Comparison of ENCODE assay signal across 8 cellular contexts in the genomic region with DNA sequence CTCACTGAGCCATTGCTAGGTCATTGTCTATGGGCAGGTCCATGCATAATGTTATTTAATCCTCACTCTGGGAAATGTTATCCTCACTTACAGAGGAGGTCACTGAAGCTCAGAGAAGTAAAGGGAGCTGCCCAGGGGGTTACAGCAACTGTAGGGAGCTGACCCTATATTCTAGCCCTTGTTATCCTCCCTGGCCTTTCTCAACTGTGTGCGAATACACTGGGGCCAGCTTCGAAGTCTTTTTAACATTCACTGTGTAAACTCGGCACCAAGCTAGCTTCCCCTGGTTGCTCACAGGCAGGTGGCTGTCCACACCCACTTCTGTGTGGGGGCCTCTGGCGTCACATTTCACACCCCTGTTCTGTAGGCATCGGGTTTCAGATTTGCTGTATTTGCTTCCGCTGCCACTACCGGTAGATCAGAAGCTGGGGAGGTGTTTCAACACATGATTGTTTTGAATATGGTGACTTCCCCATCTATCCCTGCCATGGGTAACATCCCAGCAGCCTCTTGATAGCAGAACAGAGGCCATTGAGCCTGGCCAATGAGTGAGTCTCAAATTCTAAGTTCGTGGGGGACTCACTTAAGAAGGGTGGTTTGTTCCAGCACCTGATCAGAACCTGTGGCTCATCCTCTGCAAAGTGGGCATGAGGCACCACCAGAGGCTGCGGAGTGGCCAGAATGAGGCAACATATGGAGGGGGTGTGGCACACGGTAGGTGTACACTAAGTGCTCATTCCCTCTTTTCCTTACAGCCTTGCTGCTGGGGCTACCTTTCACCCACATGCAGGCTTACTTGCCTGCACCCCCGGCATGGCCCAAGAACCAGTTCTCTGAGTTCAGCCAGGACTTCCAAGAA.
A peak's percentile ranks its signal among the peaks of the same experiment; 100 is the strongest.
DNase-seq lines count a peak whose midpoint lies in the region; ATAC-seq and TF ChIP-seq lines count a peak whose summit lies in the region.

No MANE protein-coding gene starts in this region.

- H3K27me3 Mint-ChIP-seq in activated naive CD4-positive, alpha-beta T cell treated with anti-CD3 and anti-CD28 coated beads, Interleukin-2, amount 50 U/mL, for 24 hours, result no peaks in the 10 kb centered on the region
- H3K27me3 Mint-ChIP-seq in natural killer cell (ENCODE audit: low read depth in 2 of 2) (no peaks in the 10 kb centered on the region), endothelial cell (ENCODE audit: unreplicated experiment) (peaks cover 11% of the 10 kb centered on the region)

- H3K36me3 Mint-ChIP-seq in activated naive CD4-positive, alpha-beta T cell treated with anti-CD3 and anti-CD28 coated beads, Interleukin-2, amount 50 U/mL, for 24 hours, result no peaks in the 10 kb centered on the region
- H3K36me3 Mint-ChIP-seq in natural killer cell (no peaks in the 10 kb centered on the region), endothelial cell (ENCODE audit: low read depth, unreplicated experiment) (peaks cover 8% of the 10 kb centered on the region)

- DNase-seq in NCI-H82 (lab: John Stamatoyannopoulos, UW) (peak; percentile 45), NCI-H82 treated with DMSO at 0.1 percent for 48 hours (lab: John Stamatoyannopoulos, UW; ENCODE audit: unreplicated experiment) (no peak), SIG-M5 treated with dmso at 0.1 percent for 504 hours (lab: John Stamatoyannopoulos, UW; ENCODE audit: unreplicated experiment) (peak; percentile 94), natural killer cell (peak; percentile 81), ureter (ENCODE audit: low spot score) (peak; percentile 66), endothelial cell (ENCODE audit: low spot score) (no peak)

- H3K9me3 Mint-ChIP-seq in activated naive CD4-positive, alpha-beta T cell treated with anti-CD3 and anti-CD28 coated beads, Interleukin-2, amount 50 U/mL, for 24 hours, result no peaks in the 10 kb centered on the region
- H3K9me3 Mint-ChIP-seq in natural killer cell, result peaks cover 0 to 2% of the 10 kb centered on the region in 2 donors
- H3K9me3 Mint-ChIP-seq in endothelial cell (ENCODE audit: unreplicated experiment), result no peaks in the 10 kb centered on the region

- peak overlapping the region; percentile 97 for H3K27ac Mint-ChIP-seq in activated naive CD4-positive, alpha-beta T cell treated with anti-CD3 and anti-CD28 coated beads, Interleukin-2, amount 50 U/mL, for 24 hours
- H3K27ac Mint-ChIP-seq in natural killer cell (peak overlapping the region; percentile 98 to 99), endothelial cell (ENCODE audit: unreplicated experiment) (no peak overlapping the region)

- peaks cover 89% of the 10 kb centered on the region for H3K4me1 Mint-ChIP-seq in activated naive CD4-positive, alpha-beta T cell treated with anti-CD3 and anti-CD28 coated beads, Interleukin-2, amount 50 U/mL, for 24 hours
- H3K4me1 Mint-ChIP-seq in natural killer cell, result peaks cover 84 to 98% of the 10 kb centered on the region in 2 donors
- peaks cover 23% of the 10 kb centered on the region for H3K4me1 Mint-ChIP-seq in endothelial cell (ENCODE audit: unreplicated experiment)

- TF ChIP-seq CTCF in natural killer cell (IDR thresholded peaks at IDR 0.05) (no peak), endothelial cell (IDR thresholded peaks at IDR 0.05; ENCODE audit: unreplicated experiment) (no peak)

- intact Hi-C loops in natural killer cell (cut with micrococcal nuclease), result loop anchor here (1.0 to 5.0 kb wide), 4 partner anchors 17 to 1131 kb away; no protein-coding TSS in a partner anchor

- ATAC-seq in HG03159 (IDR thresholded peaks at IDR 0.05; ENCODE audit: unreplicated experiment), result peak; percentile 41
- peak; percentile 56 to 81 (median 74) for ATAC-seq in natural killer cell

- H3K4me3 Mint-ChIP-seq in activated naive CD4-positive, alpha-beta T cell treated with anti-CD3 and anti-CD28 coated beads, Interleukin-2, amount 50 U/mL, for 24 hours, result peak overlapping the region; percentile 63
- peak overlapping the region; percentile 90 for H3K4me3 Mint-ChIP-seq in natural killer cell
- H3K4me3 Mint-ChIP-seq in endothelial cell (ENCODE audit: unreplicated experiment), result no peak overlapping the region

Comparison
In these comparisons a context has a peak if more than half of its experiments do, and no peak if none do; other contexts are left out.
1. DNase-seq: peak in NCI-H82 (single experiment), SIG-M5 treated with dmso at 0.1 percent for 504 hours (single experiment), natural killer cell (single experiment) and ureter (single experiment); none in NCI-H82 treated with DMSO at 0.1 percent for 48 hours (single experiment) and endothelial cell (single experiment).